Comparison of ENCODE assay signal across 9 cellular contexts in the genomic region with DNA sequence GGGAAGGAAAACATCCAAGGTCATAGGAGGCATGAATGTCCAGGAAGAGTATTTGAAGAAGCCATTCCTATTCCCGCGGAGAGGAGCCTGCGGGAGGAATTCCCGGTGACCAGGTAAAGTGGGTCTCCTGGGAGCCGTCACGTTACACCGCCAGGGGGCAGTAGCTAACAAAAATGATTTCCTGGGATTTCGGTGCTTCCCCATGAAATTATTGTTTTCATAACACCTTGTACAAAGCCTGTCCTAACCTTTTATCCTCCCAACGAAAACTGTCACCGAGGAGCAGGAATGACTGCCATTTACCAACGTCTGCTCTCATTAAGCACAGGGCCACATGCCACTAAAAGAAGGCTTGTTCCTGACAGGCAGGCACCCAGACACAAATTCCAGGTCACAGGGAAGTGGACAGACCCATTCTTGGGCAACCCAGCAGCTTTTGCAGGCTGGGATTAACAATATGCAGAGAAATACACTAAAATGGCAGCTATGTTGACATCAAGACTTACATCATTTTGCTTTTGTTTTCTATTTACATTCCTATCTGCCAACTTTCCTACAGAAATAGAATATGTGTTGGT. TPM values are rescaled to one million over a fixed set of nuclear protein-coding genes. Genes with fewer than 3 reads are reported as not detected.
DNase-seq lines count a peak whose midpoint lies in the region; ATAC-seq, FAIRE-seq and TF ChIP-seq lines count a peak whose summit lies in the region.
"Had no signal": no experiment of that assay in that cellular context is flagged by ENCODE, and none has a peak within 500 bp of the region (broad histone marks: within the 10 kb centered on the region; RNA-seq: fewer than 3 reads in every experiment).

No MANE protein-coding gene starts in this region.

- TF ChIP-seq CTCF in AG09309 (IDR thresholded peaks at IDR 0.05; ENCODE audit: control insufficient read depth, insufficient read depth, low read depth, low read length, missing control alignments) (peak; percentile 77), bronchial epithelial cell (IDR thresholded peaks at IDR 0.05; ENCODE audit: insufficient read depth, low read length, severe bottlenecking) (peak; percentile 76), left lung (IDR thresholded peaks at IDR 0.05) (peak; percentile 46 to 67)

- intact Hi-C loops in left lung (cut with DNase I), result loop anchor here in 1 of 2 donors (10.0 kb wide), 1 partner anchor 130 kb away; no protein-coding TSS in a partner anchor
- intact Hi-C loops in aorta (cut with DNase I), result loop anchor here in 1 of 2 donors (2.0 kb wide), 1 partner anchor 128 kb away; no protein-coding TSS in a partner anchor

- DNase-seq in AG09309 (ENCODE audit: low read depth) (no peak), HuH-7 (ENCODE audit: low spot score) (peak; percentile 70), bronchial epithelial cell (ENCODE audit: low read depth) (peak; percentile 40), left lung (no peak), aorta (peak in 1 of 2 donors; percentile 75), NOMO-1 treated with DMSO at 0.1 percent for 48 hours (lab: John Stamatoyannopoulos, UW; ENCODE audit: unreplicated experiment) (no peak), amniotic stem cell (lab: John Stamatoyannopoulos, UW) (no peak)

- FAIRE-seq in bronchial epithelial cell (lab: Jason Lieb, UNC), result no peak
- FAIRE-seq: colon had no signal

- ATAC-seq in left lung (peak; percentile 74), aorta (ENCODE audit: low FRiP score) (peak; percentile 6), HG02759 (IDR thresholded peaks at IDR 0.05; ENCODE audit: unreplicated experiment) (no peak)

- H3K4me3 ChIP-seq in AG09309 (ENCODE audit: control insufficient read depth, low read depth, low read length) (no peak overlapping the region), bronchial epithelial cell (ENCODE audit: low read depth, low read length) (no peak overlapping the region), left lung (no peak overlapping the region), aorta (ENCODE audit: low read length in 2 of 2) (no peak overlapping the region)

- H3K27me3 ChIP-seq in bronchial epithelial cell (ENCODE audit: control insufficient read depth, insufficient read depth, low read length), result no peaks in the 10 kb centered on the region
- no peaks in the 10 kb centered on the region for H3K27me3 ChIP-seq in left lung
- H3K27me3 ChIP-seq in aorta (ENCODE audit: control insufficient read depth in 1 of 2, insufficient read depth in 2 of 2, low read length in 1 of 2), result no peaks in the 10 kb centered on the region

- H3K27ac ChIP-seq in left lung, result peak overlapping the region; percentile 13 to 65
- H3K27ac ChIP-seq in aorta (ENCODE audit: low read depth in 1 of 2, low read length in 2 of 2), result no peak overlapping the region

- H3K36me3 ChIP-seq in bronchial epithelial cell (ENCODE audit: control insufficient read depth, insufficient read depth, low read length), result no peaks in the 10 kb centered on the region
- peaks cover 0 to 34% of the 10 kb centered on the region in 2 donors for H3K36me3 ChIP-seq in left lung
- H3K36me3 ChIP-seq in aorta (ENCODE audit: control insufficient read depth in 1 of 2, insufficient read depth in 2 of 2, low read length in 1 of 2), result no peaks in the 10 kb centered on the region

- 48 to 49% methylated on average over 11 of the region's 11 CpGs for WGBS in aorta, 2 donors

- H3K9me3 ChIP-seq in left lung (no peaks in the 10 kb centered on the region), aorta (ENCODE audit: control insufficient read depth, low read length) (no peaks in the 10 kb centered on the region)

- H3K4me1 ChIP-seq in left lung, result peaks cover 8 to 19% of the 10 kb centered on the region in 2 donors
- H3K4me1 ChIP-seq in aorta (ENCODE audit: control insufficient read depth in 1 of 2, insufficient read depth in 2 of 2, low read length in 2 of 2), result no peaks in the 10 kb centered on the region

RNA-seq across cellular contexts. Expression of a gene that starts 41.2 kb away (rescaled TPM):
- total RNA-seq in bronchial epithelial cell, result 107 and 161 TPM in 2 replicates
- 100 to 1,000 TPM; 180 to 565 TPM for total RNA-seq in left lung
- total RNA-seq in aorta, result 100 to 1,000 TPM; 130 to 174 TPM
- 100 to 1,000 TPM in 1 of 2 donors, 10 to 100 TPM in 1; 73.1 to 116 TPM for polyA plus RNA-seq in aorta

Comparison
In these comparisons a context has a peak if more than half of its experiments do, and no peak if none do; other contexts are left out.
1. DNase-seq: peak in HuH-7 (single experiment) and bronchial epithelial cell (single experiment); none in AG09309 (single experiment), left lung (0 of 2), NOMO-1 treated with DMSO at 0.1 percent for 48 hours (single experiment) and amniotic stem cell (single experiment).
2. H3K27ac ChIP-seq: peak in left lung (2 of 2); none in aorta (0 of 2).
3. Peak in every context shown above with its lines, with median percentiles within 50 percentile points of each other: CTCF ChIP-seq.